9 cellular contexts compared by ENCODE assay signal in the genomic region with DNA sequence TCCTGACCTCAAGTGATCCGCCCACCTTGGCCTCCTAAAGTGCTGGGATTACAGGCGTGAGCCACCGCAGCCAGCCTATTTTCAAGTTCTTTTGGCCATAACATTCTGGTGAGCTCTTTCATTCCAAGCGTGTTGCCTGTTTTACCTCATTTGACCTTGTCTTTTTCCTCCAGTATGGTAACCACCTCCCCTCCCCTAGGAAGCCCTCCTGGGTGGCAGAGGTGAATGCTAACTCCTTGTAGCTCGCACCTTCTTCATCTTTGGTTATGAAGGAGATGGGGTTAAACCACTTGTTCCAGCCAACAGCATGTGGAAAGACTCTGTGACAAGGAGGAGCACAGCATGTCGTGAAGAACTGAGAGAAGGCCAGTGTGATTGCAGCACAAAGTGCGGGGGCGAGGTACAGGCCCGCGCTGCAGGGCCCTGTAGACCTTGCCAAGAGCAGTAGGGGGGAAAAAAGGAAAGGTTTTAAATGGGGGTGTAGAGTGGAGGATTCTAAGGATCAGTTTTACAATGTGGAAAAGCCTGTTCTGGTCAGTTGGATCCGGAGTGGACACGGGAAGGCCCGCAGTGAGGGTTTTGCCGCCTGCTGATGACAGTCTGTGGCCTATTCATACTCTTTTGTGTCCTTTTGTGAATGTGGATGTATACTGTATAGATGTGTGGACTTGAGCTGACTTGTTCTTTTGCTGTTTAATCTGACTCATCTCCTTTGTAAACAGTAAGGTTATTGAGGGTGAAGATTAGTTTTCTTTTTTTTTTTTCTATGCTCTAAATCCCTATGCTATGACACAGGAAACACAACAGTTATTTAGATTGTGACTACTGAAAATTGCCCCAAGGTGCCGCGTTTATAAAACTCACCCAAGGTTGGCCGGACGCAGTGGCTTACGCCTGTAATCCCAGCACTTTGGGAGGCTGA. TPM values are rescaled to one million over a fixed set of nuclear protein-coding genes. Genes with fewer than 3 reads are reported as not detected.
A peak's percentile ranks its signal among the peaks of the same experiment; 100 is the strongest.
DNase-seq lines count a peak whose midpoint lies in the region; ATAC-seq and TF ChIP-seq lines count a peak whose summit lies in the region.
"Had no signal": no experiment of that assay in that cellular context is flagged by ENCODE, and none has a peak within 500 bp of the region (broad histone marks: within the 10 kb centered on the region; RNA-seq: fewer than 3 reads in every experiment).

No MANE protein-coding gene starts in this region.

- no peak overlapping the region for H3K4me3 ChIP-seq in heart right ventricle

- peak; percentile 93 for DNase-seq in H4 (ENCODE audit: low spot score)
- DNase-seq in T1000 (lab: John Stamatoyannopoulos, UW) = peak; percentile 69
- DNase-seq in heart right ventricle = peak in 1 of 2 donors; percentile 38
- DNase-seq in smooth muscle cell of the brain vasculature (ENCODE audit: low read depth, low spot score) = peak; percentile 93
- DNase-seq in NCI-H526 (lab: John Stamatoyannopoulos, UW) = no peak
- DNase-seq in NCI-H524 (lab: John Stamatoyannopoulos, UW) = no peak
- no peak for DNase-seq in activated CD4-positive, alpha-beta T cell treated with anti-CD3 and anti-CD28 coated beads for 4 hours
- DNase-seq: T-helper 17 cell had no signal

- WGBS in heart right ventricle, 2 donors = 65 to 73% methylated on average over 19 of the region's 19 CpGs

- ATAC-seq in heart right ventricle (peak; percentile 51 to 91 (median 78)), HG02610 (IDR thresholded peaks at IDR 0.05; ENCODE audit: unreplicated experiment) (no peak)
- ATAC-seq: T-helper 17 cell had no signal

- intact Hi-C loops in heart right ventricle (cut with DNase I) = no loop called here

- no peak for TF ChIP-seq CTCF in heart right ventricle (IDR thresholded peaks at IDR 0.05)

- H3K9me3 ChIP-seq in heart right ventricle = no peaks in the 10 kb centered on the region

- H3K27ac ChIP-seq in heart right ventricle = peak overlapping the region in 9 of 10 donors; percentile 8 to 81 (median 63)

- H3K4me1 ChIP-seq in heart right ventricle = peaks cover 0 to 41% (median 13%) of the 10 kb centered on the region in 9 donors

- H3K27me3 ChIP-seq in heart right ventricle = no peaks in the 10 kb centered on the region

- peaks cover 0 to 11% (median 0%) of the 10 kb centered on the region in 9 donors for H3K36me3 ChIP-seq in heart right ventricle

RNA-seq across cellular contexts. Expression of a gene that starts 7.5 kb away (rescaled TPM):
- 18.0 and 20.8 TPM in 2 replicates for total RNA-seq in H4 (2014; rRNA removed; shearing (Covaris generic))
- total RNA-seq in heart right ventricle = 10 to 100 TPM in 9 of 10 donors, 1 to 10 TPM in 1; 9.4 to 25.5 (median 16.3) TPM
- 1 to 10 TPM; 3.3 to 4.2 TPM for polyA plus RNA-seq in heart right ventricle

RNA-seq across cellular contexts. Expression of a gene that starts 33.1 kb away (rescaled TPM):
- total RNA-seq in H4 (2014; rRNA removed; shearing (Covaris generic)) = 165 and 180 TPM in 2 replicates
- total RNA-seq in heart right ventricle = 10 to 100 TPM; 56.7 to 72.7 (median 66.4) TPM
- polyA plus RNA-seq in heart right ventricle = 10 to 100 TPM; 44.6 to 60.3 TPM

RNA-seq across cellular contexts. Expression of a gene that starts 47.4 kb away (rescaled TPM):
- total RNA-seq in H4 (2014; rRNA removed; shearing (Covaris generic)) = 0.72 and 0.76 TPM in 2 replicates
- 10 to 100 TPM; 56.7 to 93.0 (median 71.8) TPM for total RNA-seq in heart right ventricle
- 10 to 100 TPM; 25.1 to 51.4 TPM for polyA plus RNA-seq in heart right ventricle

Comparison
In these comparisons a context has a peak if more than half of its experiments do, and no peak if none do; other contexts are left out.
1. DNase-seq: peak in H4 (single experiment), T1000 (single experiment) and smooth muscle cell of the brain vasculature (single experiment); none in NCI-H526 (0 of 2), NCI-H524 (0 of 2) and activated CD4-positive, alpha-beta T cell treated with anti-CD3 and anti-CD28 coated beads for 4 hours (0 of 2).
2. RNA of a gene that starts 47.4 kb away (total RNA-seq): 56.7 to 93.0 TPM in heart right ventricle; 0.72 to 0.76 TPM in H4; every median in the first group is over 10 times any median in the second.